In the genomic region with DNA sequence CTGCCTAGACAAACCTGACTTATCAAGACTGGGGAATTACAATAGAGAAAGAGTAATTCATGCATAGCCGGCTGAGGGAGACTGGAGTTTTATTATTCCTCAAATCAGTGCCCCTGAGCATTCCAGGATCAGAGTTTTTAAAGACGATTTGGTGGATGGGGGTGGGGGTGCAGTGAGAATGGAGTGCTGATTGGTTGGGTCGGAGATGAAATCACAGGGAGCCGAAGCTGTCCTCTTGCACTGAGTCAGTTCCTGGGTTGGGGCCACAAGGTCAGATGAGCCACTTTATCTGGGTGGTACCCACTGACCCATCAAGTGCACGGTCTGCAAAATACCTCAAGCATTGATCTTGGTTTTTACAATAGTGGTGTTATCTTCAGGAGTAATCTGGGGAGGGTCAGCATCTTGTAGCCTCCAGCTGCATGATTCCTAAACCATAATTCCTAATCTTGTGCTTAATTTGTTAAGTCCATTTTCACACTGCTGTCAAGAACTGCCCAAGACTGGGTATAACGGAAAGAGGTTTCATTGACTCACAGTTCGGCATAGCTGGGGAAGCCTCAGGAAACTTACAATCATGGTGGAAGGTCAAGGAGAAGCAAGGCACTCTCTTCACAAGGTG, we compare ENCODE assay signal across 1 cellular context.
TF ChIP-seq lines count a peak whose summit lies in the region.

No MANE protein-coding gene starts in this region.

TF ChIP-seq in K562, 482 proteins besides CTCF, POLR2A, EP300 and RAD21 (continued from another document):
- TF ChIP-seq FOSL1 (tag; conservative IDR thresholded peaks at IDR 0.05) = peak; percentile 50; the same call in 1 of the 2 replicates
- TF ChIP-seq NR2C1 (IDR thresholded peaks at IDR 0.05) = no peak
- TF ChIP-seq NR2C1 (tag; IDR thresholded peaks at IDR 0.05) = peak; percentile 55
- no peak for TF ChIP-seq E2F3 (CRISPR knock-in tag; IDR thresholded peaks at IDR 0.05)
- 0 out of 4 replicates have a peak, but pooled peaks of 1 of the 2 experiments have one; percentile 31 for TF ChIP-seq HDAC1 (IDR thresholded peaks at IDR 0.05)
- TF ChIP-seq ZNF766 (CRISPR knock-in tag; conservative IDR thresholded peaks at IDR 0.05) = peak; percentile 92
- TF ChIP-seq ELF1 (tag; IDR thresholded peaks at IDR 0.05) = 0 out of 2 replicates have a peak, but pooled peaks have one; percentile 36
- 0 out of 2 replicates have a peak, but pooled peaks have one; percentile 18 for TF ChIP-seq KLF10 (CRISPR knock-in tag; IDR thresholded peaks at IDR 0.05)
- TF ChIP-seq, protein P1, sequence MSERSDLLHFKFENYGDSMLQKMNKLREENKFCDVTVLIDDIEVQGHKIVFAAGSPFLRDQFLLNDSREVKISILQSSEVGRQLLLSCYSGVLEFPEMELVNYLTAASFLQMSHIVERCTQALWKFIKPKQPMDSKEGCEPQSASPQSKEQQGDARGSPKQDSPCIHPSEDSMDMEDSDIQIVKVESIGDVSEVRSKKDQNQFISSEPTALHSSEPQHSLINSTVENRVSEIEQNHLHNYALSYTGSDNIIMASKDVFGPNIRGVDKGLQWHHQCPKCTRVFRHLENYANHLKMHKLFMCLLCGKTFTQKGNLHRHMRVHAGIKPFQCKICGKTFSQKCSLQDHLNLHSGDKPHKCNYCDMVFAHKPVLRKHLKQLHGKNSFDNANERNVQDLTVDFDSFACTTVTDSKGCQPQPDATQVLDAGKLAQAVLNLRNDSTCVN (CRISPR knock-in tag; IDR thresholded peaks at IDR 0.05) = no peak
- 0 out of 2 replicates have a peak, but pooled peaks have one; percentile 1 for TF ChIP-seq ILF3 (IDR thresholded peaks at IDR 0.05; ENCODE audit: borderline replicate concordance)
- TF ChIP-seq RBM22 (IDR thresholded peaks at IDR 0.05; ENCODE audit: low read depth, low read length, poor library complexity, severe bottlenecking) = peak; percentile 15
- TF ChIP-seq, protein P2, sequence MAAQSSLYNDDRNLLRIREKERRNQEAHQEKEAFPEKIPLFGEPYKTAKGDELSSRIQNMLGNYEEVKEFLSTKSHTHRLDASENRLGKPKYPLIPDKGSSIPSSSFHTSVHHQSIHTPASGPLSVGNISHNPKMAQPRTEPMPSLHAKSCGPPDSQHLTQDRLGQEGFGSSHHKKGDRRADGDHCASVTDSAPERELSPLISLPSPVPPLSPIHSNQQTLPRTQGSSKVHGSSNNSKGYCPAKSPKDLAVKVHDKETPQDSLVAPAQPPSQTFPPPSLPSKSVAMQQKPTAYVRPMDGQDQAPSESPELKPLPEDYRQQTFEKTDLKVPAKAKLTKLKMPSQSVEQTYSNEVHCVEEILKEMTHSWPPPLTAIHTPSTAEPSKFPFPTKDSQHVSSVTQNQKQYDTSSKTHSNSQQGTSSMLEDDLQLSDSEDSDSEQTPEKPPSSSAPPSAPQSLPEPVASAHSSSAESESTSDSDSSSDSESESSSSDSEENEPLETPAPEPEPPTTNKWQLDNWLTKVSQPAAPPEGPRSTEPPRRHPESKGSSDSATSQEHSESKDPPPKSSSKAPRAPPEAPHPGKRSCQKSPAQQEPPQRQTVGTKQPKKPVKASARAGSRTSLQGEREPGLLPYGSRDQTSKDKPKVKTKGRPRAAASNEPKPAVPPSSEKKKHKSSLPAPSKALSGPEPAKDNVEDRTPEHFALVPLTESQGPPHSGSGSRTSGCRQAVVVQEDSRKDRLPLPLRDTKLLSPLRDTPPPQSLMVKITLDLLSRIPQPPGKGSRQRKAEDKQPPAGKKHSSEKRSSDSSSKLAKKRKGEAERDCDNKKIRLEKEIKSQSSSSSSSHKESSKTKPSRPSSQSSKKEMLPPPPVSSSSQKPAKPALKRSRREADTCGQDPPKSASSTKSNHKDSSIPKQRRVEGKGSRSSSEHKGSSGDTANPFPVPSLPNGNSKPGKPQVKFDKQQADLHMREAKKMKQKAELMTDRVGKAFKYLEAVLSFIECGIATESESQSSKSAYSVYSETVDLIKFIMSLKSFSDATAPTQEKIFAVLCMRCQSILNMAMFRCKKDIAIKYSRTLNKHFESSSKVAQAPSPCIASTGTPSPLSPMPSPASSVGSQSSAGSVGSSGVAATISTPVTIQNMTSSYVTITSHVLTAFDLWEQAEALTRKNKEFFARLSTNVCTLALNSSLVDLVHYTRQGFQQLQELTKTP (IDR thresholded peaks at IDR 0.05; ENCODE audit: low read depth in 1 of 2, partially characterized antibody in 2 of 2) = peak in 1 of 2 experiments; percentile 27
- TF ChIP-seq POLR2B (IDR thresholded peaks at IDR 0.05; ENCODE audit: low read depth, partially characterized antibody) = peak; percentile 32
- TF ChIP-seq HDAC2 (IDR thresholded peaks at IDR 0.05) = peak; percentile 29; the same call in 1 of the 2 replicates
- peak; percentile 88 to 91 for TF ChIP-seq KDM1A (IDR thresholded peaks at IDR 0.05)
- TF ChIP-seq, protein P3, sequence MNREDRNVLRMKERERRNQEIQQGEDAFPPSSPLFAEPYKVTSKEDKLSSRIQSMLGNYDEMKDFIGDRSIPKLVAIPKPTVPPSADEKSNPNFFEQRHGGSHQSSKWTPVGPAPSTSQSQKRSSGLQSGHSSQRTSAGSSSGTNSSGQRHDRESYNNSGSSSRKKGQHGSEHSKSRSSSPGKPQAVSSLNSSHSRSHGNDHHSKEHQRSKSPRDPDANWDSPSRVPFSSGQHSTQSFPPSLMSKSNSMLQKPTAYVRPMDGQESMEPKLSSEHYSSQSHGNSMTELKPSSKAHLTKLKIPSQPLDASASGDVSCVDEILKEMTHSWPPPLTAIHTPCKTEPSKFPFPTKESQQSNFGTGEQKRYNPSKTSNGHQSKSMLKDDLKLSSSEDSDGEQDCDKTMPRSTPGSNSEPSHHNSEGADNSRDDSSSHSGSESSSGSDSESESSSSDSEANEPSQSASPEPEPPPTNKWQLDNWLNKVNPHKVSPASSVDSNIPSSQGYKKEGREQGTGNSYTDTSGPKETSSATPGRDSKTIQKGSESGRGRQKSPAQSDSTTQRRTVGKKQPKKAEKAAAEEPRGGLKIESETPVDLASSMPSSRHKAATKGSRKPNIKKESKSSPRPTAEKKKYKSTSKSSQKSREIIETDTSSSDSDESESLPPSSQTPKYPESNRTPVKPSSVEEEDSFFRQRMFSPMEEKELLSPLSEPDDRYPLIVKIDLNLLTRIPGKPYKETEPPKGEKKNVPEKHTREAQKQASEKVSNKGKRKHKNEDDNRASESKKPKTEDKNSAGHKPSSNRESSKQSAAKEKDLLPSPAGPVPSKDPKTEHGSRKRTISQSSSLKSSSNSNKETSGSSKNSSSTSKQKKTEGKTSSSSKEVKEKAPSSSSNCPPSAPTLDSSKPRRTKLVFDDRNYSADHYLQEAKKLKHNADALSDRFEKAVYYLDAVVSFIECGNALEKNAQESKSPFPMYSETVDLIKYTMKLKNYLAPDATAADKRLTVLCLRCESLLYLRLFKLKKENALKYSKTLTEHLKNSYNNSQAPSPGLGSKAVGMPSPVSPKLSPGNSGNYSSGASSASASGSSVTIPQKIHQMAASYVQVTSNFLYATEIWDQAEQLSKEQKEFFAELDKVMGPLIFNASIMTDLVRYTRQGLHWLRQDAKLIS (CRISPR knock-in tag; IDR thresholded peaks at IDR 0.05) = no peak
- TF ChIP-seq RBFOX2 (IDR thresholded peaks at IDR 0.05; ENCODE audit: low read depth, low read length) = peak; percentile 80
- TF ChIP-seq, protein P4, sequence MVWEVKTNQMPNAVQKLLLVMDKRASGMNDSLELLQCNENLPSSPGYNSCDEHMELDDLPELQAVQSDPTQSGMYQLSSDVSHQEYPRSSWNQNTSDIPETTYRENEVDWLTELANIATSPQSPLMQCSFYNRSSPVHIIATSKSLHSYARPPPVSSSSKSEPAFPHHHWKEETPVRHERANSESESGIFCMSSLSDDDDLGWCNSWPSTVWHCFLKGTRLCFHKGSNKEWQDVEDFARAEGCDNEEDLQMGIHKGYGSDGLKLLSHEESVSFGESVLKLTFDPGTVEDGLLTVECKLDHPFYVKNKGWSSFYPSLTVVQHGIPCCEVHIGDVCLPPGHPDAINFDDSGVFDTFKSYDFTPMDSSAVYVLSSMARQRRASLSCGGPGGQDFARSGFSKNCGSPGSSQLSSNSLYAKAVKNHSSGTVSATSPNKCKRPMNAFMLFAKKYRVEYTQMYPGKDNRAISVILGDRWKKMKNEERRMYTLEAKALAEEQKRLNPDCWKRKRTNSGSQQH (CRISPR knock-in tag; IDR thresholded peaks at IDR 0.05) = 0 out of 2 replicates have a peak, but pooled peaks have one; percentile 3
- no peak for TF ChIP-seq ESRRA (IDR thresholded peaks at IDR 0.05; ENCODE audit: borderline replicate concordance, low read depth)
- peak; percentile 30; the same call in 1 of the 2 replicates for TF ChIP-seq CBFA2T3 (IDR thresholded peaks at IDR 0.05)
- TF ChIP-seq RCOR1 (IDR thresholded peaks at IDR 0.05; ENCODE audit: borderline replicate concordance in 1 of 2, low read depth in 2 of 2, low read length in 2 of 2) = peak in 1 of 2 experiments; percentile 65; a peak in 1 of 4 replicates
- 0 out of 2 replicates have a peak, but pooled peaks have one; percentile 26 for TF ChIP-seq NR2C2 (CRISPR knock-in tag; IDR thresholded peaks at IDR 0.05)
- 0 out of 2 replicates have a peak, but pooled peaks have one; percentile 8 for TF ChIP-seq NR2C2 (tag; IDR thresholded peaks at IDR 0.05)
- TF ChIP-seq SLC30A9 (CRISPR knock-in tag; IDR thresholded peaks at IDR 0.05) = no peak
- TF ChIP-seq, protein P5, sequence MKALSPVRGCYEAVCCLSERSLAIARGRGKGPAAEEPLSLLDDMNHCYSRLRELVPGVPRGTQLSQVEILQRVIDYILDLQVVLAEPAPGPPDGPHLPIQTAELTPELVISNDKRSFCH (CRISPR knock-in tag; IDR thresholded peaks at IDR 0.05) = no peak
- TF ChIP-seq, protein P5 (tag; IDR thresholded peaks at IDR 0.05) = no peak
- 0 out of 2 replicates have a peak, but pooled peaks have one; percentile 21 for TF ChIP-seq HDGF (IDR thresholded peaks at IDR 0.05)
- TF ChIP-seq, protein P6, sequence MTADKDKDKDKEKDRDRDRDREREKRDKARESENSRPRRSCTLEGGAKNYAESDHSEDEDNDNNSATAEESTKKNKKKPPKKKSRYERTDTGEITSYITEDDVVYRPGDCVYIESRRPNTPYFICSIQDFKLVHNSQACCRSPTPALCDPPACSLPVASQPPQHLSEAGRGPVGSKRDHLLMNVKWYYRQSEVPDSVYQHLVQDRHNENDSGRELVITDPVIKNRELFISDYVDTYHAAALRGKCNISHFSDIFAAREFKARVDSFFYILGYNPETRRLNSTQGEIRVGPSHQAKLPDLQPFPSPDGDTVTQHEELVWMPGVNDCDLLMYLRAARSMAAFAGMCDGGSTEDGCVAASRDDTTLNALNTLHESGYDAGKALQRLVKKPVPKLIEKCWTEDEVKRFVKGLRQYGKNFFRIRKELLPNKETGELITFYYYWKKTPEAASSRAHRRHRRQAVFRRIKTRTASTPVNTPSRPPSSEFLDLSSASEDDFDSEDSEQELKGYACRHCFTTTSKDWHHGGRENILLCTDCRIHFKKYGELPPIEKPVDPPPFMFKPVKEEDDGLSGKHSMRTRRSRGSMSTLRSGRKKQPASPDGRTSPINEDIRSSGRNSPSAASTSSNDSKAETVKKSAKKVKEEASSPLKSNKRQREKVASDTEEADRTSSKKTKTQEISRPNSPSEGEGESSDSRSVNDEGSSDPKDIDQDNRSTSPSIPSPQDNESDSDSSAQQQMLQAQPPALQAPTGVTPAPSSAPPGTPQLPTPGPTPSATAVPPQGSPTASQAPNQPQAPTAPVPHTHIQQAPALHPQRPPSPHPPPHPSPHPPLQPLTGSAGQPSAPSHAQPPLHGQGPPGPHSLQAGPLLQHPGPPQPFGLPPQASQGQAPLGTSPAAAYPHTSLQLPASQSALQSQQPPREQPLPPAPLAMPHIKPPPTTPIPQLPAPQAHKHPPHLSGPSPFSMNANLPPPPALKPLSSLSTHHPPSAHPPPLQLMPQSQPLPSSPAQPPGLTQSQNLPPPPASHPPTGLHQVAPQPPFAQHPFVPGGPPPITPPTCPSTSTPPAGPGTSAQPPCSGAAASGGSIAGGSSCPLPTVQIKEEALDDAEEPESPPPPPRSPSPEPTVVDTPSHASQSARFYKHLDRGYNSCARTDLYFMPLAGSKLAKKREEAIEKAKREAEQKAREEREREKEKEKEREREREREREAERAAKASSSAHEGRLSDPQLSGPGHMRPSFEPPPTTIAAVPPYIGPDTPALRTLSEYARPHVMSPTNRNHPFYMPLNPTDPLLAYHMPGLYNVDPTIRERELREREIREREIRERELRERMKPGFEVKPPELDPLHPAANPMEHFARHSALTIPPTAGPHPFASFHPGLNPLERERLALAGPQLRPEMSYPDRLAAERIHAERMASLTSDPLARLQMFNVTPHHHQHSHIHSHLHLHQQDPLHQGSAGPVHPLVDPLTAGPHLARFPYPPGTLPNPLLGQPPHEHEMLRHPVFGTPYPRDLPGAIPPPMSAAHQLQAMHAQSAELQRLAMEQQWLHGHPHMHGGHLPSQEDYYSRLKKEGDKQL (CRISPR knock-in tag; IDR thresholded peaks at IDR 0.05; ENCODE audit: borderline replicate concordance) = no peak
- TF ChIP-seq, protein P7, sequence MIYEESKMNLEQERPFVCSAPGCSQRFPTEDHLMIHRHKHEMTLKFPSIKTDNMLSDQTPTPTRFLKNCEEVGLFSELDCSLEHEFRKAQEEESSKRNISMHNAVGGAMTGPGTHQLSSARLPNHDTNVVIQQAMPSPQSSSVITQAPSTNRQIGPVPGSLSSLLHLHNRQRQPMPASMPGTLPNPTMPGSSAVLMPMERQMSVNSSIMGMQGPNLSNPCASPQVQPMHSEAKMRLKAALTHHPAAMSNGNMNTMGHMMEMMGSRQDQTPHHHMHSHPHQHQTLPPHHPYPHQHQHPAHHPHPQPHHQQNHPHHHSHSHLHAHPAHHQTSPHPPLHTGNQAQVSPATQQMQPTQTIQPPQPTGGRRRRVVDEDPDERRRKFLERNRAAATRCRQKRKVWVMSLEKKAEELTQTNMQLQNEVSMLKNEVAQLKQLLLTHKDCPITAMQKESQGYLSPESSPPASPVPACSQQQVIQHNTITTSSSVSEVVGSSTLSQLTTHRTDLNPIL (CRISPR knock-in tag; IDR thresholded peaks at IDR 0.05) = no peak
- TF ChIP-seq, protein P8, sequence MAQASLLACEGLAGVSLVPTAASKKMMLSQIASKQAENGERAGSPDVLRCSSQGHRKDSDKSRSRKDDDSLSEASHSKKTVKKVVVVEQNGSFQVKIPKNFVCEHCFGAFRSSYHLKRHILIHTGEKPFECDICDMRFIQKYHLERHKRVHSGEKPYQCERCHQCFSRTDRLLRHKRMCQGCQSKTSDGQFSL (CRISPR knock-in tag; IDR thresholded peaks at IDR 0.05) = no peak
- TF ChIP-seq, protein P8 (tag; IDR thresholded peaks at IDR 0.05) = peak in 1 of 2 experiments; percentile 65; a peak in 1 of 4 replicates
- 0 out of 2 replicates have a peak, but pooled peaks have one; percentile 2 for TF ChIP-seq NCOR1 (IDR thresholded peaks at IDR 0.05)
- TF ChIP-seq JUND (IDR thresholded peaks at IDR 0.05; ENCODE audit: borderline replicate concordance, low read depth, low read length) = peak; percentile 73
- peak; percentile 48; the same call in 1 of the 3 replicates for TF ChIP-seq JUND (tag; IDR thresholded peaks at IDR 0.05; ENCODE audit: borderline replicate concordance, low read depth, low read length)
- TF ChIP-seq TBL1XR1 (IDR thresholded peaks at IDR 0.05; ENCODE audit: low read length in 2 of 2) = peak; percentile 50 to 62; a peak in 1 of 4 replicates
- TF ChIP-seq DPF2 (IDR thresholded peaks at IDR 0.05) = peak; percentile 24; the same call in 1 of the 2 replicates
- 0 out of 2 replicates have a peak, but pooled peaks have one; percentile 18 for TF ChIP-seq ZBTB7A (IDR thresholded peaks at IDR 0.05; ENCODE audit: borderline replicate concordance, control insufficient read depth, low read depth, low read length)
